ENCODE assay signal across 8 cellular contexts in genomic region chr1:52926864-52927218, GRCh38. TPM values are rescaled to one million over a fixed set of nuclear protein-coding genes. Genes with fewer than 3 reads are reported as not detected.
DNase-seq lines count a peak whose midpoint lies in the region; ATAC-seq and TF ChIP-seq lines count a peak whose summit lies in the region.

No MANE protein-coding gene starts in this region.

- no peak for DNase-seq in activated CD4-positive, alpha-beta T cell treated with anti-CD3 and anti-CD28 coated beads for 36 hours
- DNase-seq in activated CD4-positive, alpha-beta T cell treated with anti-CD3 and anti-CD28 coated beads, Interleukin-2, amount 50 U/mL, for 48 hours = no peak
- no peak for DNase-seq in activated B cell treated with CpG ODN at 0.5 μM for 24 hours
- no peak for DNase-seq in suprapubic skin (ENCODE audit: low spot score in 2 of 2)
- no peak for DNase-seq in COLO829 (ENCODE audit: low spot score)
- no peak for DNase-seq in GF-D8 (lab: John Stamatoyannopoulos, UW)

- TF ChIP-seq EP300 in suprapubic skin (IDR thresholded peaks at IDR 0.05) = no peak

- peak overlapping the region; percentile 70 for H3K27ac ChIP-seq in suprapubic skin

- H3K9me3 ChIP-seq in iPS-18c (ENCODE audit: control insufficient read depth, insufficient read depth, low read length) (peaks cover 2% of the 10 kb centered on the region), suprapubic skin (no peaks in the 10 kb centered on the region)

- peak overlapping the region; percentile 51 for H3K27ac Mint-ChIP-seq in activated CD4-positive, alpha-beta T cell treated with anti-CD3 and anti-CD28 coated beads for 36 hours
- no peak overlapping the region for H3K27ac Mint-ChIP-seq in activated B cell treated with CpG ODN at 0.5 μM for 24 hours

- TF ChIP-seq POLR2A in suprapubic skin (IDR thresholded peaks at IDR 0.05) = no peak

- H3K36me3 Mint-ChIP-seq in activated CD4-positive, alpha-beta T cell treated with anti-CD3 and anti-CD28 coated beads for 36 hours (ENCODE audit: low read depth) = no peaks in the 10 kb centered on the region
- H3K36me3 Mint-ChIP-seq in activated B cell treated with CpG ODN at 0.5 μM for 24 hours (ENCODE audit: low read depth) = peaks cover 4% of the 10 kb centered on the region

- 21% methylated on average over 8 of the region's 13 CpGs for WGBS in suprapubic skin

- H3K4me1 Mint-ChIP-seq in activated CD4-positive, alpha-beta T cell treated with anti-CD3 and anti-CD28 coated beads for 36 hours = peaks cover 15% of the 10 kb centered on the region
- H3K4me1 Mint-ChIP-seq in activated B cell treated with CpG ODN at 0.5 μM for 24 hours = peaks cover 22% of the 10 kb centered on the region

- H3K36me3 ChIP-seq in suprapubic skin = no peaks in the 10 kb centered on the region

- TF ChIP-seq CTCF in activated B cell treated with CpG ODN at 0.5 μM for 24 hours (IDR thresholded peaks at IDR 0.05) (no peak), suprapubic skin (IDR thresholded peaks at IDR 0.05) (no peak)

- H3K9me3 Mint-ChIP-seq in activated CD4-positive, alpha-beta T cell treated with anti-CD3 and anti-CD28 coated beads for 36 hours (ENCODE audit: low read depth) = no peaks in the 10 kb centered on the region
- no peaks in the 10 kb centered on the region for H3K9me3 Mint-ChIP-seq in activated B cell treated with CpG ODN at 0.5 μM for 24 hours

- POLR2A ChIA-PET in activated CD4-positive, alpha-beta T cell treated with anti-CD3 and anti-CD28 coated beads for 36 hours (lab: Charles Lee) = no interaction called here
- POLR2A ChIA-PET in activated B cell treated with CpG ODN at 0.5 μM for 24 hours (lab: Charles Lee) = interaction anchor here (0.6 to 1.1 kb wide), 5 partner anchors 10 to 59 kb away, joined by 3 to 5 read pairs (median 4); no protein-coding TSS in a partner anchor

- peak overlapping the region; percentile 78 for H3K4me3 Mint-ChIP-seq in activated CD4-positive, alpha-beta T cell treated with anti-CD3 and anti-CD28 coated beads for 36 hours
- peak overlapping the region; percentile 91 for H3K4me3 Mint-ChIP-seq in activated B cell treated with CpG ODN at 0.5 μM for 24 hours

- CTCF ChIA-PET in activated CD4-positive, alpha-beta T cell treated with anti-CD3 and anti-CD28 coated beads for 36 hours (lab: Charles Lee) = interaction anchor here (1.1 kb wide), 1 partner anchor 73 kb away, joined by 8 read pairs; no protein-coding TSS in a partner anchor
- CTCF ChIA-PET in activated B cell treated with CpG ODN at 0.5 μM for 24 hours (lab: Charles Lee) = no interaction called here

- H3K4me3 ChIP-seq in iPS-18c (ENCODE audit: insufficient read depth, low read depth, low read length) (peak overlapping the region; percentile 76; the same call in 1 of the 2 replicates), suprapubic skin (peak overlapping the region; percentile 77)

- no peaks in the 10 kb centered on the region for H3K27me3 Mint-ChIP-seq in activated CD4-positive, alpha-beta T cell treated with anti-CD3 and anti-CD28 coated beads for 36 hours
- H3K27me3 Mint-ChIP-seq in activated B cell treated with CpG ODN at 0.5 μM for 24 hours = peaks cover 7% of the 10 kb centered on the region

- intact Hi-C loops in activated CD4-positive, alpha-beta T cell treated with anti-CD3 and anti-CD28 coated beads for 36 hours (cut with DNase I, micrococcal nuclease) = loop anchor here (1.0 to 10.0 kb wide), 6 partner anchors 87 to 400 kb away; partner anchors contain the start of genes CPT2 (in 1 of the 2), LRP8 (in 1 of the 2), SHISAL2A (in 1 of the 2) and TUT4 (in 1 of the 2)
- intact Hi-C loops in activated B cell treated with CpG ODN at 0.5 μM for 24 hours (cut with micrococcal nuclease) = loop anchor here (5.0 kb wide), 1 partner anchor 255 kb away; no protein-coding TSS in a partner anchor

- H3K4me1 ChIP-seq in suprapubic skin = peaks cover 16% of the 10 kb centered on the region

- H3K27me3 ChIP-seq in suprapubic skin = no peaks in the 10 kb centered on the region

- ATAC-seq in activated CD4-positive, alpha-beta T cell treated with anti-CD3 and anti-CD28 coated beads for 36 hours = no peak
- ATAC-seq in activated B cell treated with CpG ODN at 0.5 μM for 24 hours (ENCODE audit: low read depth) (no peak), GM19455 (IDR thresholded peaks at IDR 0.05; ENCODE audit: unreplicated experiment) (no peak)

RNA-seq across cellular contexts. Expression of gene SCP2, which starts 0.2 kb away (rescaled TPM):
- 10 to 100 TPM; 46.6 to 67.1 TPM for total RNA-seq in activated CD4-positive, alpha-beta T cell treated with anti-CD3 and anti-CD28 coated beads for 36 hours
- total RNA-seq in activated B cell treated with CpG ODN at 0.5 μM for 24 hours (67.2 and 72.2 TPM in 2 replicates), suprapubic skin (100 to 1,000 TPM in 3 of 4 donors, 10 to 100 TPM in 1; 64.5 to 122 (median 113) TPM)

RNA-seq across cellular contexts. Expression of gene ECHDC2, which starts 5.3 kb away (rescaled TPM):
- 10 to 100 TPM; 62.6 to 67.2 TPM for total RNA-seq in activated CD4-positive, alpha-beta T cell treated with anti-CD3 and anti-CD28 coated beads for 36 hours
- 84.4 and 97.7 TPM in 2 replicates for total RNA-seq in activated B cell treated with CpG ODN at 0.5 μM for 24 hours
- 100 to 1,000 TPM in 2 of 4 donors, 10 to 100 TPM in 2; 56.2 to 254 (median 115) TPM for total RNA-seq in suprapubic skin
